In the genomic region with DNA sequence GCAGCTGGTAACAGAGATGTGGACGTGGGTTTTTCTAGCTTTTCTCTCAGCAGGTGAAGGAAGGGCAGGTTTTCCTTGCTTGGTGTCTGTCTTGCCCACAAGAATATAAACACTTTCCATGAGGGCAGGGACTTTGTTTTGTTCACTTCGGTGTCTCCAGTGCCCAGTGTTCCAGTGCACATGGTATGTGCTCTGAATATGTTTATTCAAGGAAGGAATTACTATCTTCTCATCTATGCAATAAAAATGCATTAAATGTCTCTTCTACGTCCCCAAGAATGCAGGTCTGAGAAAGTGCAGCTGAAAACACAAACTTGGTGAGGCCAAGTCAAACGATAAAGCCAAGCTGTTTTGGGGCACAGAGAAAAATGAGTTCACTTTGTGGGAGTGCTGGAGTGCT, we compare ENCODE assay signal across 23 cellular contexts. TPM values are rescaled to one million over a fixed set of nuclear protein-coding genes. Genes with fewer than 3 reads are reported as not detected.
"Had no signal": no experiment of that assay in that cellular context is flagged by ENCODE, and none has a peak within 500 bp of the region (broad histone marks: within the 10 kb centered on the region; RNA-seq: fewer than 3 reads in every experiment).

No MANE protein-coding gene starts in this region.

- DNase-seq: activated CD4-positive, alpha-beta T cell treated with anti-CD3 and anti-CD28 coated beads for 36 hours; activated CD8-positive, alpha-beta memory T cell treated with anti-CD3 and anti-CD28 coated beads, Interleukin-2, amount 50 U/mL, for 4 hours; activated CD8-positive, alpha-beta T cell treated with anti-CD3 and anti-CD28 coated beads for 36 hours; activated gamma-delta T cell; activated T-cell treated with anti-CD3 and anti-CD28 coated beads, Interleukin-2, amount 50 U/mL, for 72 hours; effector memory CD4-positive, alpha-beta T cell; gastrocnemius medialis; heart right ventricle; left colon; naive thymus-derived CD8-positive, alpha-beta T cell; posterior cingulate gyrus; small intestine; T-helper 17 cell had no signal

- ATAC-seq: activated CD4-positive, alpha-beta T cell treated with anti-CD3 and anti-CD28 coated beads for 36 hours; activated CD8-positive, alpha-beta T cell treated with anti-CD3 and anti-CD28 coated beads for 36 hours; activated naive CD4-positive, alpha-beta T cell treated with anti-CD3 and anti-CD28 coated beads, Interleukin-2, amount 50 U/mL, for 72 hours; activated T-cell treated with anti-CD3 and anti-CD28 coated beads, Interleukin-2, amount 50 U/mL, for 72 hours; gastrocnemius medialis; left colon; naive thymus-derived CD8-positive, alpha-beta T cell; T-helper 17 cell had no signal

- H3K27me3 Mint-ChIP-seq: activated CD4-positive, alpha-beta T cell treated with anti-CD3 and anti-CD28 coated beads for 36 hours; activated CD8-positive, alpha-beta T cell treated with anti-CD3 and anti-CD28 coated beads for 36 hours; brain; central memory CD8-positive, alpha-beta T cell; dendritic cell treated with granulocyte-macrophage colony-stimulating factor and Interleukin-4, amounts not matched to agents 40 ng/mL and 50 ng/mL, for 4 days; naive thymus-derived CD8-positive, alpha-beta T cell; stimulated activated naive CD8-positive, alpha-beta T cell treated with anti-CD3 and anti-CD28 coated beads, Interleukin-15, Interleukin-2, amounts not matched to agents 100 ng/mL and 50 ng/mL, for 24 hours; T-helper 17 cell had no signal

- H3K27me3 ChIP-seq: gastrocnemius medialis, heart right ventricle, neutrophil had no signal

- H3K9me3 ChIP-seq: gastrocnemius medialis, heart right ventricle, neutrophil had no signal

- H3K27ac Mint-ChIP-seq: activated CD4-positive, alpha-beta T cell treated with anti-CD3 and anti-CD28 coated beads for 36 hours; activated CD8-positive, alpha-beta T cell treated with anti-CD3 and anti-CD28 coated beads for 36 hours; activated naive CD4-positive, alpha-beta T cell treated with anti-CD3 and anti-CD28 coated beads, Interleukin-2, amount 50 U/mL, for 72 hours; brain; dendritic cell treated with granulocyte-macrophage colony-stimulating factor and Interleukin-4, amounts not matched to agents 40 ng/mL and 50 ng/mL, for 4 days; naive thymus-derived CD8-positive, alpha-beta T cell; stimulated activated naive CD8-positive, alpha-beta T cell treated with anti-CD3 and anti-CD28 coated beads, Interleukin-15, Interleukin-2, amounts not matched to agents 100 ng/mL and 50 ng/mL, for 24 hours; T-helper 17 cell had no signal

- H3K4me3 ChIP-seq: gastrocnemius medialis, heart right ventricle, lung had no signal

- FAIRE-seq: small intestine had no signal

- H3K9me3 Mint-ChIP-seq: activated CD8-positive, alpha-beta T cell treated with anti-CD3 and anti-CD28 coated beads for 36 hours; activated naive CD4-positive, alpha-beta T cell treated with anti-CD3 and anti-CD28 coated beads, Interleukin-2, amount 50 U/mL, for 72 hours; activated T-cell treated with anti-CD3 and anti-CD28 coated beads, Interleukin-2, amount 50 U/mL, for 72 hours; central memory CD8-positive, alpha-beta T cell; dendritic cell treated with granulocyte-macrophage colony-stimulating factor and Interleukin-4, amounts not matched to agents 40 ng/mL and 50 ng/mL, for 4 days; naive thymus-derived CD8-positive, alpha-beta T cell; stimulated activated naive CD8-positive, alpha-beta T cell treated with anti-CD3 and anti-CD28 coated beads, Interleukin-15, Interleukin-2, amounts not matched to agents 100 ng/mL and 50 ng/mL, for 24 hours had no signal

- H3K27ac ChIP-seq: gastrocnemius medialis, neutrophil had no signal

- H3K36me3 ChIP-seq: gastrocnemius medialis, heart right ventricle, neutrophil had no signal

- H3K36me3 Mint-ChIP-seq: activated naive CD4-positive, alpha-beta T cell treated with anti-CD3 and anti-CD28 coated beads, Interleukin-2, amount 50 U/mL, for 72 hours; brain had no signal

- H3K4me3 Mint-ChIP-seq: activated CD4-positive, alpha-beta T cell treated with anti-CD3 and anti-CD28 coated beads for 36 hours; activated CD8-positive, alpha-beta T cell treated with anti-CD3 and anti-CD28 coated beads for 36 hours; activated T-cell treated with anti-CD3 and anti-CD28 coated beads, Interleukin-2, amount 50 U/mL, for 72 hours; brain; central memory CD8-positive, alpha-beta T cell; dendritic cell treated with granulocyte-macrophage colony-stimulating factor and Interleukin-4, amounts not matched to agents 40 ng/mL and 50 ng/mL, for 4 days; naive thymus-derived CD8-positive, alpha-beta T cell; stimulated activated naive CD8-positive, alpha-beta T cell treated with anti-CD3 and anti-CD28 coated beads, Interleukin-15, Interleukin-2, amounts not matched to agents 100 ng/mL and 50 ng/mL, for 24 hours; T-helper 17 cell had no signal

RNA-seq across cellular contexts. Expression of gene PLET1, which starts 56.3 kb away (rescaled TPM):
- total RNA-seq: activated CD4-positive, alpha-beta T cell treated with anti-CD3 and anti-CD28 coated beads for 36 hours; activated CD8-positive, alpha-beta T cell treated with anti-CD3 and anti-CD28 coated beads for 36 hours; activated naive CD4-positive, alpha-beta T cell treated with anti-CD3 and anti-CD28 coated beads, Interleukin-2, amount 50 U/mL, for 72 hours; activated T-cell treated with anti-CD3 and anti-CD28 coated beads, Interleukin-2, amount 50 U/mL, for 72 hours; gastrocnemius medialis; heart right ventricle; left colon; lung; mononuclear cell; naive thymus-derived CD8-positive, alpha-beta T cell; T-helper 17 cell; temporal lobe; urinary bladder had no signal
- polyA plus RNA-seq: heart right ventricle; lung; naive thymus-derived CD8-positive, alpha-beta T cell; small intestine; urinary bladder had no signal
